17 cellular contexts compared by ENCODE assay signal in the genomic region with DNA sequence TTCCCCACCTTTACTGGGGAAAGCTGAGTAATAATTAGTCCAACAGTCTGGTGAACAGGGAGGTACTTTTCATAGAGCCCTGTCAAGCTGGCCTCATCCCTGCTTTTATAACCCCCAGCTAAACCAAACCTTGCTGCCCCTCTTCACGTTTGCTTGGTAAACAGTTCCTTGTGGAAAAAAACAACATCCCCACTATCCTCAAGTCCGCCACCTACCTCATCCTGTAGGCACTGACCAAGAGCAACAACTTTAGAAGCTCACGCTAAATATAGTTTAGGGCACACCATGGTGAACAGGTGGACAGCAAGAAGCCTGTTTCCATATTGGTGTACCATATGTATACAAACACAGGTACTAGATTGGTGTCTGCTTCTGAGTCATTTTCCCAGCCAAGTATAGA. TPM values are rescaled to one million over a fixed set of nuclear protein-coding genes. Genes with fewer than 3 reads are reported as not detected.
DNase-seq lines count a peak whose midpoint lies in the region; ATAC-seq, FAIRE-seq and TF ChIP-seq lines count a peak whose summit lies in the region.
"Had no signal": no experiment of that assay in that cellular context is flagged by ENCODE, and none has a peak within 500 bp of the region (broad histone marks: within the 10 kb centered on the region; RNA-seq: fewer than 3 reads in every experiment).

No MANE protein-coding gene starts in this region.

- FAIRE-seq in GM19239 (lab: Jason Lieb, UNC): no peak
- FAIRE-seq: pancreas had no signal

- in situ Hi-C loops in HAP-1 (cut with MboI; ENCODE audit: low sequenced_read_pairs): loop anchor here (5.0 kb wide), 1 partner anchor 37 kb away; no protein-coding TSS in a partner anchor

- no peaks in the 10 kb centered on the region for H3K27me3 Mint-ChIP-seq in activated T-cell treated with anti-CD3 and anti-CD28 coated beads, Interleukin-2, amount 50 U/mL, for 72 hours (ENCODE audit: low read depth)
- H3K27me3 Mint-ChIP-seq: CD4-positive, alpha-beta T cell; stimulated activated memory B cell treated with anti-CD40 and anti-IgM and Interleukin-4, amounts not matched to agents 10 μg/mL and 1 μg/mL and 100 μg/mL, for 72 hours had no signal

- H3K9me3 ChIP-seq in adrenal gland (replicated peaks in 1 of 3) (no peaks in the 10 kb centered on the region), right cardiac atrium (ENCODE audit: control insufficient read depth, low read length) (no peaks in the 10 kb centered on the region), spleen (no peaks in the 10 kb centered on the region), HAP-1 (no peaks in the 10 kb centered on the region)
- H3K9me3 ChIP-seq: pancreas had no signal

- peaks cover 6 to 33% of the 10 kb centered on the region in 2 donors for H3K36me3 Mint-ChIP-seq in activated T-cell treated with anti-CD3 and anti-CD28 coated beads, Interleukin-2, amount 50 U/mL, for 72 hours (ENCODE audit: insufficient read depth in 2 of 2)

- no peak for DNase-seq in activated T-cell treated with anti-CD3 and anti-CD28 coated beads, Interleukin-2, amount 50 U/mL, for 72 hours
- DNase-seq in activated T-cell treated with anti-CD3 and anti-CD28 coated beads for 4 hours: no peak
- no peak for DNase-seq in adrenal gland
- DNase-seq in right cardiac atrium: no peak
- no peak for DNase-seq in spleen
- no peak for DNase-seq in HAP-1 (ENCODE audit: low spot score in 2 of 2)
- no peak for DNase-seq in GM19239 (ENCODE audit: insufficient read length, low spot score)
- no peak for DNase-seq in stimulated activated CD4-positive, alpha-beta T cell treated with anti-CD3 and anti-CD28 coated beads, Interleukin-4, amount 100 ng/mL, for 1 hour
- DNase-seq: activated CD8-positive, alpha-beta memory T cell treated with anti-CD3 and anti-CD28 coated beads for 24 hours; activated gamma-delta T cell; CD4-positive, alpha-beta T cell; KBM-7; NCI-H1105 treated with DMSO at 0.1 percent for 48 hours; NCI-H2227 treated with DMSO at 0.1 percent for 48 hours; RPMI8226 had no signal

- intact Hi-C loops in adrenal gland (cut with DNase I): no loop called here
- intact Hi-C loops in right cardiac atrium (cut with DNase I): no loop called here
- intact Hi-C loops in spleen (cut with DNase I; ENCODE audit: low total_unique reads): no loop called here

- H3K36me3 ChIP-seq in adrenal gland (replicated peaks in 1 of 2) (peaks cover 0 to 63% of the 10 kb centered on the region in 2 donors), spleen (peaks cover 0 to 100% (median 67%) of the 10 kb centered on the region in 6 donors), HAP-1 (replicated peaks) (peaks cover 69% of the 10 kb centered on the region)

- TF ChIP-seq POLR2A in adrenal gland (IDR thresholded peaks at IDR 0.05): no peak
- no peak for TF ChIP-seq POLR2A in spleen (IDR thresholded peaks at IDR 0.05)

- no peak for ATAC-seq in activated T-cell treated with anti-CD3 and anti-CD28 coated beads, Interleukin-2, amount 50 U/mL, for 72 hours (replicated peaks in 1 of 2)
- no peak for ATAC-seq in right cardiac atrium
- ATAC-seq: stimulated activated memory B cell treated with anti-CD40 and anti-IgM and Interleukin-4, amounts not matched to agents 10 μg/mL and 1 μg/mL and 100 μg/mL, for 72 hours had no signal

- peak overlapping the region; percentile 18 for H3K27ac Mint-ChIP-seq in activated T-cell treated with anti-CD3 and anti-CD28 coated beads, Interleukin-2, amount 50 U/mL, for 72 hours
- H3K27ac Mint-ChIP-seq: CD4-positive, alpha-beta T cell had no signal

- H3K4me3 ChIP-seq in adrenal gland: no peak overlapping the region
- no peak overlapping the region for H3K4me3 ChIP-seq in right cardiac atrium (ENCODE audit: low read length)
- H3K4me3 ChIP-seq in spleen: no peak overlapping the region
- H3K4me3 ChIP-seq in HAP-1: no peak overlapping the region
- H3K4me3 ChIP-seq: pancreas had no signal

- no peaks in the 10 kb centered on the region for H3K9me3 Mint-ChIP-seq in activated T-cell treated with anti-CD3 and anti-CD28 coated beads, Interleukin-2, amount 50 U/mL, for 72 hours
- H3K9me3 Mint-ChIP-seq: CD4-positive, alpha-beta T cell; stimulated activated memory B cell treated with anti-CD40 and anti-IgM and Interleukin-4, amounts not matched to agents 10 μg/mL and 1 μg/mL and 100 μg/mL, for 72 hours had no signal

- WGBS in adrenal gland, 4 donors: 77 to 92% (median 85%) methylated on average over 3 of the region's 3 CpGs
- 82% methylated on average over 3 of the region's 3 CpGs for WGBS in right cardiac atrium
- 88 to 93% (median 90%) methylated on average over 3 of the region's 3 CpGs for WGBS in spleen, 5 donors

- H3K27me3 ChIP-seq in adrenal gland (no peaks in the 10 kb centered on the region), right cardiac atrium (ENCODE audit: control insufficient read depth, insufficient read depth) (no peaks in the 10 kb centered on the region), spleen (replicated peaks in 1 of 7) (no peaks in the 10 kb centered on the region), HAP-1 (ENCODE audit: low read depth) (no peaks in the 10 kb centered on the region)
- H3K27me3 ChIP-seq: pancreas had no signal

- H3K4me1 ChIP-seq in adrenal gland (replicated peaks in 1 of 2): peaks cover 32 to 47% of the 10 kb centered on the region in 2 donors
- H3K4me1 ChIP-seq in right cardiac atrium (ENCODE audit: control insufficient read depth, insufficient read depth, low read length): peaks cover 9% of the 10 kb centered on the region
- H3K4me1 ChIP-seq in spleen: peaks cover 0 to 32% (median 18%) of the 10 kb centered on the region in 6 donors
- H3K4me1 ChIP-seq in HAP-1: peaks cover 8% of the 10 kb centered on the region

- TF ChIP-seq CTCF in adrenal gland (IDR thresholded peaks at IDR 0.05): no peak
- TF ChIP-seq CTCF in spleen (IDR thresholded peaks at IDR 0.05 in 8 of 11, conservative IDR thresholded peaks at IDR 0.05 in 3 of 11): no peak

- no peak overlapping the region for H3K4me3 Mint-ChIP-seq in activated T-cell treated with anti-CD3 and anti-CD28 coated beads, Interleukin-2, amount 50 U/mL, for 72 hours
- H3K4me3 Mint-ChIP-seq: CD4-positive, alpha-beta T cell; stimulated activated memory B cell treated with anti-CD40 and anti-IgM and Interleukin-4, amounts not matched to agents 10 μg/mL and 1 μg/mL and 100 μg/mL, for 72 hours had no signal

- H3K27ac ChIP-seq in adrenal gland (peak overlapping the region; percentile 18 to 61 (median 41)), right cardiac atrium (ENCODE audit: low read length) (peak overlapping the region; percentile 49), spleen (peak overlapping the region in 6 of 8 donors; percentile 9 to 76 (median 74))
- H3K27ac ChIP-seq: pancreas had no signal

- H3K4me1 Mint-ChIP-seq in activated T-cell treated with anti-CD3 and anti-CD28 coated beads, Interleukin-2, amount 50 U/mL, for 72 hours (ENCODE audit: low read depth): peaks cover 8% of the 10 kb centered on the region

RNA-seq across cellular contexts. Expression of a gene that starts 16.5 kb away (rescaled TPM):
- 100 to 1,000 TPM; 214 to 237 TPM for total RNA-seq in activated T-cell treated with anti-CD3 and anti-CD28 coated beads, Interleukin-2, amount 50 U/mL, for 72 hours
- total RNA-seq in adrenal gland (100 to 1,000 TPM; 150 to 432 (median 283) TPM), right cardiac atrium (100 to 1,000 TPM; 603 to 811 (median 785) TPM), spleen (100 to 1,000 TPM; 111 to 242 (median 142) TPM)
- polyA plus RNA-seq in adrenal gland (100 to 1,000 TPM in 2 of 3 donors, 10 to 100 TPM in 1; 77.9 to 403 (median 164) TPM), right cardiac atrium (661 TPM), spleen (10 to 100 TPM; 21.2 to 59.5 (median 25.7) TPM)

RNA-seq across cellular contexts. Expression of a gene that starts 27.0 kb away (rescaled TPM):
- 10 to 100 TPM; 11.7 to 14.2 TPM for total RNA-seq in activated T-cell treated with anti-CD3 and anti-CD28 coated beads, Interleukin-2, amount 50 U/mL, for 72 hours
- total RNA-seq in adrenal gland: 10 to 100 TPM; 30.8 to 60.1 (median 42.4) TPM
- 10 to 100 TPM; 33.4 to 53.6 (median 47.9) TPM for polyA plus RNA-seq in adrenal gland
- 10 to 100 TPM; 51.8 to 74.8 (median 68.4) TPM for total RNA-seq in right cardiac atrium
- polyA plus RNA-seq in right cardiac atrium: 55.4 TPM
- 10 to 100 TPM in 3 of 7 donors, 1 to 10 TPM in 4; 6.0 to 15.0 (median 9.0) TPM for total RNA-seq in spleen
- 1 to 10 TPM; 7.3 to 9.6 (median 8.5) TPM for polyA plus RNA-seq in spleen

RNA-seq across cellular contexts. Expression of a gene that starts 36.6 kb away (rescaled TPM):
- total RNA-seq in activated T-cell treated with anti-CD3 and anti-CD28 coated beads, Interleukin-2, amount 50 U/mL, for 72 hours: 10 to 100 TPM; 47.0 to 62.3 TPM
- total RNA-seq in adrenal gland (10 to 100 TPM; 28.5 to 56.3 (median 37.7) TPM), right cardiac atrium (10 to 100 TPM; 29.2 to 37.9 (median 34.5) TPM), spleen (10 to 100 TPM; 21.6 to 36.2 (median 29.8) TPM)
- polyA plus RNA-seq in adrenal gland (10 to 100 TPM; 13.2 to 49.9 (median 28.6) TPM), right cardiac atrium (31.1 TPM), spleen (10 to 100 TPM; 19.6 to 29.8 (median 27.4) TPM)

RNA-seq across cellular contexts. Expression of a gene that starts 42.9 kb away (rescaled TPM):
- 10 to 100 TPM; 30.5 to 30.6 TPM for total RNA-seq in activated T-cell treated with anti-CD3 and anti-CD28 coated beads, Interleukin-2, amount 50 U/mL, for 72 hours
- 10 to 100 TPM in 7 of 8 donors, 1 to 10 TPM in 1; 6.7 to 29.9 (median 19.0) TPM for total RNA-seq in adrenal gland
- polyA plus RNA-seq in adrenal gland: 10 to 100 TPM in 2 of 3 donors, 1 to 10 TPM in 1; 8.9 to 12.9 (median 12.9) TPM
- 10 to 100 TPM; 10.4 to 16.6 (median 13.2) TPM for total RNA-seq in right cardiac atrium
- polyA plus RNA-seq in right cardiac atrium: 7.5 TPM
- total RNA-seq in spleen: 10 to 100 TPM; 31.8 to 45.4 (median 39.2) TPM
- polyA plus RNA-seq in spleen: 10 to 100 TPM; 17.6 to 27.3 (median 26.3) TPM
